In genomic region chr5:178688551-178688950, GRCh38 we compare ENCODE assay signal across 19 cellular contexts. TPM values are rescaled to one million over a fixed set of nuclear protein-coding genes. Genes with fewer than 3 reads are reported as not detected.
DNase-seq lines count a peak whose midpoint lies in the region; ATAC-seq and TF ChIP-seq lines count a peak whose summit lies in the region.
"Had no signal": no experiment of that assay in that cellular context is flagged by ENCODE, and none has a peak within 500 bp of the region (broad histone marks: within the 10 kb centered on the region; RNA-seq: fewer than 3 reads in every experiment).

No MANE protein-coding gene starts in this region.

- H3K36me3 Mint-ChIP-seq in MCF 10A (ENCODE audit: insufficient read depth, unreplicated experiment): no peaks in the 10 kb centered on the region
- H3K36me3 Mint-ChIP-seq: CD8-positive, alpha-beta T cell had no signal

- H3K36me3 ChIP-seq in breast epithelium (no peaks in the 10 kb centered on the region), PC-3 (ENCODE audit: low read depth, low read length) (no peaks in the 10 kb centered on the region), psoas muscle (ENCODE audit: insufficient read depth in 1 of 2, low read depth in 1 of 2) (no peaks in the 10 kb centered on the region)

- DNase-seq in MCF 10A (ENCODE audit: unreplicated experiment): peak; percentile 87
- DNase-seq in breast epithelium (ENCODE audit: low spot score in 2 of 2): no peak
- DNase-seq in PC-3: peak; percentile 84
- DNase-seq in iris pigment epithelial cell (ENCODE audit: low read depth): peak; percentile 43
- no peak for DNase-seq in psoas muscle
- DNase-seq in activated T-cell treated with anti-CD3 and anti-CD28 coated beads for 4 hours: no peak
- DNase-seq: Calu3; CD8-positive, alpha-beta T cell; H7; IMR-90; MM.1S; NCI-H1417 treated with DMSO at 0.1 percent for 48 hours; NCI-H187 treated with DMSO at 0.1 percent for 48 hours; NCI-H226; NCI-H524; NCI-H82 had no signal

- no peaks in the 10 kb centered on the region for H3K79me2 ChIP-seq in PC-3 (ENCODE audit: low read length)

- POLR2A ChIA-PET in MCF 10A (lab: Yijun Ruan, JAX) (interaction anchor here (0.7 to 1.6 kb wide), 5 partner anchors 8 to 63 kb away, joined by 3 to 11 read pairs (median 3); no protein-coding TSS in a partner anchor), PC-3 (lab: Charles Lee; ENCODE audit: unreplicated experiment) (no interaction called here)

- TF ChIP-seq CTCF in MCF 10A (IDR thresholded peaks at IDR 0.05; ENCODE audit: unreplicated experiment): no peak
- TF ChIP-seq CTCF in breast epithelium (IDR thresholded peaks at IDR 0.05): no peak
- TF ChIP-seq CTCF in PC-3 (conservative IDR thresholded peaks at IDR 0.05; ENCODE audit: low read depth, low read length): no peak
- no peak for TF ChIP-seq CTCF in psoas muscle (IDR thresholded peaks at IDR 0.05)

- H3K27me3 ChIP-seq in breast epithelium: no peaks in the 10 kb centered on the region
- no peaks in the 10 kb centered on the region for H3K27me3 ChIP-seq in PC-3 (ENCODE audit: low read length)
- H3K27me3 ChIP-seq in psoas muscle (ENCODE audit: insufficient read depth in 3 of 3, low read length in 2 of 3): peaks cover 0 to 6% (median 0%) of the 10 kb centered on the region in 3 donors

- peaks cover 23% of the 10 kb centered on the region for H3K4me1 Mint-ChIP-seq in MCF 10A (ENCODE audit: insufficient read depth, unreplicated experiment)

- CTCF ChIA-PET in MCF 10A (lab: Yijun Ruan, JAX) (no interaction called here), PC-3 (lab: Charles Lee) (no interaction called here)

- no peak for TF ChIP-seq POLR2A in breast epithelium (IDR thresholded peaks at IDR 0.05)

- no peak overlapping the region for H3K27ac ChIP-seq in breast epithelium
- H3K27ac ChIP-seq in PC-3 (ENCODE audit: low read length): peak overlapping the region; percentile 84
- no peak overlapping the region for H3K27ac ChIP-seq in psoas muscle
- H3K27ac ChIP-seq: HL-60 had no signal

- no peak overlapping the region for H3K9ac ChIP-seq in PC-3 (ENCODE audit: low read length)

- 73 to 80% (median 75%) methylated on average over 3 of the region's 3 CpGs for WGBS in psoas muscle, 3 donors

- H4K20me1 ChIP-seq in PC-3 (ENCODE audit: low read length): no peaks in the 10 kb centered on the region

- H3K4me3 Mint-ChIP-seq in MCF 10A (ENCODE audit: unreplicated experiment): no peak overlapping the region
- H3K4me3 Mint-ChIP-seq: CD8-positive, alpha-beta T cell had no signal

- peak overlapping the region; percentile 32 for H3K27ac Mint-ChIP-seq in MCF 10A (ENCODE audit: low read depth, unreplicated experiment)
- H3K27ac Mint-ChIP-seq: CD8-positive, alpha-beta T cell had no signal

- peaks cover 4% of the 10 kb centered on the region for H3F3A ChIP-seq in PC-3 (ENCODE audit: low read length, unreplicated experiment)

- no peak overlapping the region for H2AFZ ChIP-seq in PC-3 (ENCODE audit: low read length)

- BruUV-seq in MCF 10A (replicated peaks; lab: Mats Ljungman, UMichigan): no TSS peak
- BruUV-seq in PC-3 (replicated peaks; lab: Mats Ljungman, UMichigan): no TSS peak

- no peaks in the 10 kb centered on the region for H3K9me3 Mint-ChIP-seq in MCF 10A (ENCODE audit: unreplicated experiment)

- H3K27me3 Mint-ChIP-seq in MCF 10A (ENCODE audit: insufficient read depth, unreplicated experiment): no peaks in the 10 kb centered on the region

- H3K4me3 ChIP-seq in breast epithelium (no peak overlapping the region), PC-3 (ENCODE audit: low read length) (no peak overlapping the region), psoas muscle (no peak overlapping the region)

- peak overlapping the region; percentile 74; the same call in 1 of the 2 replicates for H3K4me2 ChIP-seq in PC-3 (ENCODE audit: low read length)

- intact Hi-C loops in MCF 10A (cut with micrococcal nuclease) (loop anchor here (2.0 kb wide), 1 partner anchor 62 kb away; the partner anchor contains the start of gene CLK4), breast epithelium (cut with DNase I; ENCODE audit: low total_unique reads) (loop anchor here (5.0 kb wide), 1 partner anchor 1189 kb away; no protein-coding TSS in a partner anchor), PC-3 (cut with micrococcal nuclease) (no loop called here), psoas muscle (cut with DNase I) (no loop called here)

- ATAC-seq in PC-3 (peak; percentile 17), HG02981 (IDR thresholded peaks at IDR 0.05; ENCODE audit: unreplicated experiment) (no peak), psoas muscle (no peak)
- ATAC-seq: CD8-positive, alpha-beta T cell; Panc1 had no signal

- no peaks in the 10 kb centered on the region for H3K9me2 ChIP-seq in PC-3 (replicated peaks; ENCODE audit: low read length)

- H3K9me3 ChIP-seq in breast epithelium: peaks cover 5 to 16% of the 10 kb centered on the region in 2 donors
- no peaks in the 10 kb centered on the region for H3K9me3 ChIP-seq in PC-3 (ENCODE audit: low read length)
- H3K9me3 ChIP-seq in psoas muscle: no peaks in the 10 kb centered on the region

- no peaks in the 10 kb centered on the region for H3K4me1 ChIP-seq in breast epithelium
- H3K4me1 ChIP-seq in PC-3 (ENCODE audit: insufficient read depth, low read length): peaks cover 30% of the 10 kb centered on the region
- no peaks in the 10 kb centered on the region for H3K4me1 ChIP-seq in psoas muscle

RNA-seq across cellular contexts. Expression of gene ZNF354A, which starts 41.9 kb away (rescaled TPM):
- total RNA-seq in MCF 10A (2022) (24.3 and 24.8 TPM in 2 replicates), breast epithelium (10 to 100 TPM; 17.6 to 25.8 (median 21.3) TPM), PC-3 (2014; rRNA removed) (16.8 and 29.4 TPM in 2 replicates), psoas muscle (1 to 10 TPM; 5.4 to 7.0 (median 6.1) TPM)
- 10 to 100 TPM in 1 of 3 donors, 1 to 10 TPM in 2; 8.4 to 15.5 (median 9.0) TPM for polyA plus RNA-seq in psoas muscle

Comparison
In these comparisons a context has a peak if more than half of its experiments do, and no peak if none do; other contexts are left out.
1. DNase-seq: peak in MCF 10A (single experiment), PC-3 (single experiment) and iris pigment epithelial cell (single experiment); none in breast epithelium (0 of 2), psoas muscle (0 of 2) and activated T-cell treated with anti-CD3 and anti-CD28 coated beads for 4 hours (single experiment).
2. intact Hi-C loops: an anchor here in MCF 10A (2.0 kb wide) and breast epithelium (5.0 kb wide); none called in PC-3 and psoas muscle.